ENCODE assay signal across 11 cellular contexts in genomic region chr21:45993210-45994085, GRCh38. TPM values are rescaled to one million over a fixed set of nuclear protein-coding genes. Genes with fewer than 3 reads are reported as not detected.
A peak's percentile ranks its signal among the peaks of the same experiment; 100 is the strongest.
DNase-seq lines count a peak whose midpoint lies in the region; ATAC-seq and TF ChIP-seq lines count a peak whose summit lies in the region.
"Had no signal": no experiment of that assay in that cellular context is flagged by ENCODE, and none has a peak within 500 bp of the region (broad histone marks: within the 10 kb centered on the region; RNA-seq: fewer than 3 reads in every experiment).

No MANE protein-coding gene starts in this region.

- peaks cover 24% of the 10 kb centered on the region for H3K79me2 ChIP-seq in ACC112 (ENCODE audit: control insufficient read depth, insufficient read depth, low read length, unreplicated experiment)

- peak overlapping the region; percentile 84 for H2AK9ac ChIP-seq in IMR-90 (replicated peaks; ENCODE audit: low read depth, low read length, poor library complexity)

- H4K91ac ChIP-seq in IMR-90 (ENCODE audit: insufficient read depth, low read depth, low read length) = no peak overlapping the region

- no peak overlapping the region for H3K4ac ChIP-seq in IMR-90 (ENCODE audit: low read depth, low read length)

- H3K4me1 ChIP-seq in ACC112 (ENCODE audit: control insufficient read depth, insufficient read depth, low read length, unreplicated experiment) = peaks cover 26% of the 10 kb centered on the region
- H3K4me1 ChIP-seq in IMR-90 (ENCODE audit: control insufficient read depth, insufficient read depth, low read length) = 0 out of 2 replicates have a peak, but pooled peaks cover 1% of the 10 kb centered on the region
- H3K4me1 ChIP-seq in heart left ventricle = peaks cover 0 to 27% (median 0%) of the 10 kb centered on the region in 12 donors
- H3K4me1 ChIP-seq: SJCRH30 had no signal

- no peak overlapping the region for H3K4me3 ChIP-seq in ACC112 (ENCODE audit: low read depth, low read length)
- H3K4me3 ChIP-seq in IMR-90 (ENCODE audit: insufficient read depth, low read depth, low read length) = no peak overlapping the region
- H3K4me3 ChIP-seq in heart left ventricle = no peak overlapping the region
- H3K4me3 ChIP-seq: SJCRH30 had no signal

- H2BK120ac ChIP-seq in IMR-90 (ENCODE audit: low read depth, low read length) = no peak overlapping the region

- H3K27me3 ChIP-seq in ACC112 (ENCODE audit: insufficient read depth, low read length) = no peaks in the 10 kb centered on the region
- H3K27me3 ChIP-seq in IMR-90 (ENCODE audit: control insufficient read depth, insufficient read depth, low read length) = no peaks in the 10 kb centered on the region
- no peaks in the 10 kb centered on the region for H3K27me3 ChIP-seq in heart left ventricle
- H3K27me3 ChIP-seq: SJCRH30 had no signal

- H4K20me1 ChIP-seq in IMR-90 (ENCODE audit: insufficient read depth, low read length) = peaks cover 88% of the 10 kb centered on the region

- no TSS peak for BruUV-seq in IMR-90 (replicated peaks; lab: Mats Ljungman, UMichigan)

- no peak overlapping the region for H3K23ac ChIP-seq in IMR-90 (ENCODE audit: low read depth, low read length)

- POLR2A ChIA-PET in IMR-90 (lab: Charles Lee; ENCODE audit: unreplicated experiment) = interaction anchor here (1.3 kb wide), 1 partner anchor 43 kb away, joined by 3 read pairs; no protein-coding TSS in a partner anchor

- H3K14ac ChIP-seq in IMR-90 (replicated peaks; ENCODE audit: low read depth, low read length) = no peak overlapping the region

- no peak overlapping the region for H4K5ac ChIP-seq in IMR-90 (ENCODE audit: low read depth, low read length)

- TF ChIP-seq RAD21 in IMR-90 (IDR thresholded peaks at IDR 0.05; ENCODE audit: low read length) = no peak

- no peak overlapping the region for H3K18ac ChIP-seq in IMR-90 (ENCODE audit: low read depth, low read length)

- H3K27ac ChIP-seq in ACC112 (ENCODE audit: low read depth, low read length) (peak overlapping the region; percentile 36), IMR-90 (ENCODE audit: insufficient read depth, low read length) (peak overlapping the region; percentile 22; the same call in 1 of the 2 replicates), heart left ventricle (peak overlapping the region; percentile 8 to 80 (median 54))
- H3K27ac ChIP-seq: SJCRH30 had no signal

- H3K36me3 ChIP-seq in ACC112 (ENCODE audit: insufficient read depth, low read length) (peaks cover 67% of the 10 kb centered on the region), IMR-90 (ENCODE audit: control insufficient read depth, insufficient read depth, low read length) (peaks cover 97% of the 10 kb centered on the region), heart left ventricle (peaks cover 0 to 96% (median 77%) of the 10 kb centered on the region in 9 donors)
- H3K36me3 ChIP-seq: SJCRH30 had no signal

- in situ Hi-C loops in IMR-90 (cut with MboI; ENCODE audit: low sequenced_read_pairs) = no loop called here

- dilution Hi-C loops in IMR-90 (cut with HindIII; ENCODE audit: low sequenced_read_pairs, unreplicated experiment) = no loop called here

- H4K8ac ChIP-seq in IMR-90 (ENCODE audit: low read depth in 2 of 2, low read length in 2 of 2) = no peak overlapping the region

- H3K9ac ChIP-seq in IMR-90 (ENCODE audit: low read depth, low read length) = no peak overlapping the region

- TF ChIP-seq POLR2A in IMR-90 (IDR thresholded peaks at IDR 0.05; ENCODE audit: low read depth, low read length) = no peak
- TF ChIP-seq POLR2A in heart left ventricle (IDR thresholded peaks at IDR 0.05) = no peak

- H2BK20ac ChIP-seq in IMR-90 (ENCODE audit: low read depth, low read length) = no peak overlapping the region

- H2BK15ac ChIP-seq in IMR-90 (ENCODE audit: low read depth, low read length) = no peak overlapping the region

- H2AK5ac ChIP-seq in IMR-90 (ENCODE audit: low read depth, low read length) = no peak overlapping the region; the same call in 1 of the 2 replicates

- peak overlapping the region; percentile 5 for H2BK5ac ChIP-seq in IMR-90 (ENCODE audit: low read depth, low read length, poor library complexity, severe bottlenecking)

- 0 out of 2 replicates have a peak, but pooled peaks cover 8% of the 10 kb centered on the region for H3K9me1 ChIP-seq in IMR-90 (ENCODE audit: insufficient read depth, low read length)

- H3K9me3 ChIP-seq in IMR-90 (ENCODE audit: control insufficient read depth, insufficient read depth, low read length) (no peaks in the 10 kb centered on the region), heart left ventricle (no peaks in the 10 kb centered on the region)
- H3K9me3 ChIP-seq: SJCRH30 had no signal

- DNase-seq in IMR-90 (no peak), heart left ventricle (peak; percentile 8 to 71 (median 42)), posterior cingulate gyrus (peak in 7 of 10 donors; percentile 4 to 80 (median 22))
- DNase-seq: activated CD4-positive, alpha-beta memory T cell treated with anti-CD3 and anti-CD28 coated beads for 36 hours; NCI-H526 treated with DMSO at 0.1 percent for 48 hours had no signal

- no peak for ATAC-seq in IMR-90 (ENCODE audit: low read depth)
- ATAC-seq in heart left ventricle = peak in 3 of 4 donors; percentile 1 to 34 (median 25)
- no peak for ATAC-seq in GM18867 (IDR thresholded peaks at IDR 0.05; ENCODE audit: unreplicated experiment)
- ATAC-seq in HG03045 (IDR thresholded peaks at IDR 0.05; ENCODE audit: unreplicated experiment) = no peak
- no peak for ATAC-seq in GM21381 (IDR thresholded peaks at IDR 0.05; ENCODE audit: unreplicated experiment)
- ATAC-seq in HG03025 (IDR thresholded peaks at IDR 0.05; ENCODE audit: low FRiP score, unreplicated experiment) = no peak

- TF ChIP-seq CTCF in IMR-90 (conservative IDR thresholded peaks at IDR 0.05; ENCODE audit: low read depth, low read length) (no peak), heart left ventricle (IDR thresholded peaks at IDR 0.05) (no peak)

- intact Hi-C loops in IMR-90 (cut with micrococcal nuclease) = no loop called here
- intact Hi-C loops in heart left ventricle (cut with DNase I) = loop anchor here in 1 of 10 donors (10.0 kb wide), 1 partner anchor 121 kb away; no protein-coding TSS in a partner anchor
- intact Hi-C loops in posterior cingulate gyrus (cut with DNase I) = no loop called here

- CTCF ChIA-PET in IMR-90 (lab: Yijun Ruan, JAX) = no interaction called here

- WGBS in IMR-90 (ENCODE audit: extremely low coverage in 2 of 2, insufficient read length in 1 of 2), 2 experiments = 94% methylated on average over 9 of the region's 44 CpGs; no CpG with 5 or more reads in 1 of the 2 experiments
- WGBS in heart left ventricle, 4 donors = 69 to 86% (median 86%) methylated on average over 19 to 44 of the region's 44 CpGs

- no peak overlapping the region for H2AFZ ChIP-seq in ACC112 (ENCODE audit: low read length, unreplicated experiment)
- peak overlapping the region; percentile 59 for H2AFZ ChIP-seq in IMR-90 (replicated peaks; ENCODE audit: low read length, poor library complexity)

- H3K79me1 ChIP-seq in IMR-90 (ENCODE audit: low read depth in 1 of 2, low read length in 2 of 2) = peaks cover 26 to 89% of the 10 kb centered on the region in 2 experiments

- H3K56ac ChIP-seq in IMR-90 (ENCODE audit: extremely low read depth, insufficient read depth, low read length) = no peak overlapping the region

- H3K4me2 ChIP-seq in IMR-90 (ENCODE audit: low read depth, low read length) = no peak overlapping the region

TF ChIP-seq in IMR-90, 13 proteins besides CTCF, POLR2A, EP300 and RAD21:
- TF ChIP-seq MAZ (IDR thresholded peaks at IDR 0.05; ENCODE audit: borderline replicate concordance, low read depth, low read length) (no peak), BHLHE40 (IDR thresholded peaks at IDR 0.05; ENCODE audit: low read depth, low read length) (no peak), CHD1 (IDR thresholded peaks at IDR 0.05; ENCODE audit: low read depth, low read length) (no peak), USF2 (IDR thresholded peaks at IDR 0.05; ENCODE audit: low read depth, low read length) (no peak), NFE2L2 (IDR thresholded peaks at IDR 0.05; ENCODE audit: low read depth, low read length) (no peak), RFX5 (IDR thresholded peaks at IDR 0.05; ENCODE audit: low read depth, low read length) (no peak), MAFK (IDR thresholded peaks at IDR 0.05; ENCODE audit: low read depth, low read length) (no peak), MXI1 (IDR thresholded peaks at IDR 0.05; ENCODE audit: borderline replicate concordance, low read depth, low read length) (no peak), CEBPB (IDR thresholded peaks at IDR 0.05; ENCODE audit: low read depth, low read length) (no peak), SMC3 (IDR thresholded peaks at IDR 0.05; ENCODE audit: low read depth, low read length) (no peak), FOS (IDR thresholded peaks at IDR 0.05; ENCODE audit: low read depth, low read length) (no peak), RCOR1 (IDR thresholded peaks at IDR 0.05; ENCODE audit: insufficient replicate concordance, low read length) (no peak), ELK1 (IDR thresholded peaks at IDR 0.05; ENCODE audit: borderline replicate concordance, low read depth, low read length) (no peak)
TF ChIP-seq in IMR-90: peak in this region for 0.

RNA-seq across cellular contexts. Expression of gene COL6A1, which starts 11.9 kb away (rescaled TPM):
- total RNA-seq in IMR-90 (2012; rRNA removed) (173 and 186 TPM in 2 replicates), heart left ventricle (100 to 1,000 TPM in 8 of 9 donors, 10 to 100 TPM in 1; 92.4 to 385 (median 143) TPM)
- polyA plus RNA-seq in IMR-90 (2012; rRNA removed) (1,556 and 1,578 TPM in 2 replicates), heart left ventricle (100 to 1,000 TPM; 149 to 157 TPM)
- 1,992 and 3,331 TPM in 2 replicates for polyA plus RNA-seq in IMR-90 (2012; cell fraction: cytosol; rRNA removed)
- polyA plus RNA-seq in IMR-90 (2012; cell fraction: nucleus; rRNA removed; ENCODE audit: low replicate concordance) = 5,237 and 11,886 TPM in 2 replicates

Comparison
In these comparisons a context has a peak if more than half of its experiments do, and no peak if none do; other contexts are left out.
1. ATAC-seq: peak in heart left ventricle (3 of 4); none in IMR-90 (single experiment), GM18867 (single experiment), HG03045 (single experiment), GM21381 (single experiment) and HG03025 (single experiment).
2. Peak in every context shown above with its lines, with median percentiles within 50 percentile points of each other: H3K27ac ChIP-seq.